32 cellular contexts compared by ENCODE assay signal in genomic region chr4:55530167-55530566, GRCh38.
"Had no signal": no experiment of that assay in that cellular context is flagged by ENCODE, and none has a peak within 500 bp of the region (broad histone marks: within the 10 kb centered on the region; RNA-seq: fewer than 3 reads in every experiment).

No MANE protein-coding gene starts in this region.

- DNase-seq: Karpas-422, MG63, MM.1S, NCI-H1048, NCI-H1092, NCI-H1092 treated with DMSO at 0.1 percent for 48 hours, NCI-H1105, NCI-H1105 treated with DMSO at 0.1 percent for 48 hours, NCI-H1417, NCI-H1417 treated with DMSO at 0.1 percent for 48 hours, NCI-H1436, NCI-H1436 treated with DMSO at 0.1 percent for 48 hours, NCI-H146, NCI-H1694, NCI-H1694 treated with DMSO at 0.1 percent for 48 hours, NCI-H187, NCI-H187 treated with DMSO at 0.1 percent for 48 hours, NCI-H1930, NCI-H2029, NCI-H2029 treated with DMSO at 0.1 percent for 48 hours, NCI-H2081, NCI-H2081 treated with DMSO at 0.1 percent for 48 hours, NCI-H2107, NCI-H2171, NCI-H2171 treated with DMSO at 0.1 percent for 48 hours, NCI-H2227 treated with DMSO at 0.1 percent for 48 hours, NCI-H345, NCI-H446, NCI-H446 treated with DMSO at 0.1 percent for 48 hours, NCI-H510A, NCI-H510A treated with DMSO at 0.1 percent for 48 hours, NCI-H524 had no signal

- H3K36me3 ChIP-seq: MG63 had no signal

- H3K27me3 ChIP-seq: MG63 had no signal

- H3K4me3 ChIP-seq: MG63 had no signal
